In genomic region chr6:37550436-37550835, GRCh38 we compare ENCODE assay signal across 17 cellular contexts. TPM values are rescaled to one million over a fixed set of nuclear protein-coding genes. Genes with fewer than 3 reads are reported as not detected.
DNase-seq lines count a peak whose midpoint lies in the region; FAIRE-seq and TF ChIP-seq lines count a peak whose summit lies in the region.
"Had no signal": no experiment of that assay in that cellular context is flagged by ENCODE, and none has a peak within 500 bp of the region (broad histone marks: within the 10 kb centered on the region; RNA-seq: fewer than 3 reads in every experiment).

No MANE protein-coding gene starts in this region.

- H3K4me3 ChIP-seq in fibroblast of lung (replicated peaks in 1 of 4; ENCODE audit: control extremely low read depth in 1 of 4, insufficient read depth in 1 of 4, low read depth in 3 of 4, low read length in 4 of 4): no peak overlapping the region
- no peak overlapping the region for H3K4me3 ChIP-seq in retinal pigment epithelial cell (ENCODE audit: low read length)
- H3K4me3 ChIP-seq: left ventricle myocardium inferior, tibial nerve had no signal

- no peak overlapping the region for H2AFZ ChIP-seq in fibroblast of lung (ENCODE audit: low read length)

- H3K79me2 ChIP-seq in fibroblast of lung (ENCODE audit: control insufficient read depth, insufficient read depth, low read length): no peaks in the 10 kb centered on the region

- no peaks in the 10 kb centered on the region for H3K36me3 ChIP-seq in fibroblast of lung (ENCODE audit: control insufficient read depth, insufficient read depth, low read length)
- H3K36me3 ChIP-seq: left ventricle myocardium inferior, tibial nerve had no signal

- no peaks in the 10 kb centered on the region for H4K20me1 ChIP-seq in fibroblast of lung (ENCODE audit: control insufficient read depth, extremely low read depth, insufficient read depth, low read length)

- FAIRE-seq in D721Med (lab: Jason Lieb, UNC): no peak
- FAIRE-seq: HTR-8/SVneo had no signal

- peaks cover 17% of the 10 kb centered on the region for H3K4me1 ChIP-seq in fibroblast of lung (ENCODE audit: control insufficient read depth, extremely low read depth, insufficient read depth, low read length)

- H3K27me3 ChIP-seq in fibroblast of lung (ENCODE audit: control insufficient read depth, insufficient read depth, low read length): peaks cover 5% of the 10 kb centered on the region
- H3K27me3 ChIP-seq: tibial nerve had no signal

- peak; percentile 56 for DNase-seq in ELR (ENCODE audit: low read depth)
- DNase-seq in RKO (ENCODE audit: low spot score): peak; percentile 4
- peak; percentile 72 to 78 for DNase-seq in fibroblast of lung (ENCODE audit: low read depth in 2 of 2)
- DNase-seq in retinal pigment epithelial cell (ENCODE audit: low read depth): peak; percentile 62
- DNase-seq in hippocampal formation (lab: John Stamatoyannopoulos, UW): no peak
- DNase-seq in superior temporal gyrus (ENCODE audit: extremely low spot score): no peak
- no peak for DNase-seq in ecto neural progenitor cell (ENCODE audit: low spot score)
- DNase-seq in D721Med (ENCODE audit: insufficient read length, low spot score): no peak
- DNase-seq: activated effector memory CD4-positive, alpha-beta T cell treated with anti-CD3 and anti-CD28 coated beads, Interleukin-2, amount 50 U/mL, for 16 hours; CD4-positive, CD25-positive, alpha-beta regulatory T cell; left ventricle myocardium inferior; naive B cell; NCI-H1048; stimulated activated CD8-positive, alpha-beta memory T cell treated with anti-CD3 and anti-CD28 coated beads, Interleukin-4, amount 100 ng/mL, for 48 hours had no signal

- H3K27ac ChIP-seq in fibroblast of lung (ENCODE audit: insufficient read depth, low read length): no peak overlapping the region
- H3K27ac ChIP-seq: left ventricle myocardium inferior, tibial nerve, VCaP had no signal

- no peaks in the 10 kb centered on the region for H3K9me3 ChIP-seq in fibroblast of lung (ENCODE audit: control insufficient read depth, insufficient read depth, low read depth, low read length)
- H3K9me3 ChIP-seq: left ventricle myocardium inferior, tibial nerve had no signal

- no peak overlapping the region for H3K9ac ChIP-seq in fibroblast of lung (ENCODE audit: insufficient read depth, low read length)

- H3K4me2 ChIP-seq in fibroblast of lung (ENCODE audit: extremely low read depth, insufficient read depth, low read length): no peak overlapping the region

- TF ChIP-seq CTCF in fibroblast of lung (conservative IDR thresholded peaks at IDR 0.05 in 1 of 2, IDR thresholded peaks at IDR 0.05 in 1 of 2; ENCODE audit: low read depth in 1 of 2, low read length in 2 of 2): no peak
- no peak for TF ChIP-seq CTCF in retinal pigment epithelial cell (conservative IDR thresholded peaks at IDR 0.05; ENCODE audit: low read depth, low read length)
- no peak for TF ChIP-seq CTCF in D721Med (IDR thresholded peaks at IDR 0.05; ENCODE audit: insufficient read depth, missing control alignments)

RNA-seq across cellular contexts. Expression of gene CCDC167, which starts 50.7 kb away (rescaled TPM):
- 8.3 and 12.8 TPM in 2 replicates for total RNA-seq in fibroblast of lung
- 35.7 and 40.4 TPM in 2 replicates for polyA plus RNA-seq in fibroblast of lung
- 30.3 and 36.6 TPM in 2 replicates for polyA plus RNA-seq in fibroblast of lung (2012)
- polyA minus RNA-seq in fibroblast of lung (ENCODE audit: low replicate concordance): 12.1 and 15.9 TPM in 2 replicates

Comparison
In these comparisons a context has a peak if more than half of its experiments do, and no peak if none do; other contexts are left out.
1. DNase-seq: peak in ELR (single experiment), RKO (single experiment), fibroblast of lung (2 of 2) and retinal pigment epithelial cell (single experiment); none in hippocampal formation (0 of 2), superior temporal gyrus (single experiment), ecto neural progenitor cell (single experiment) and D721Med (single experiment).